8 cellular contexts compared by ENCODE assay signal in genomic region chr2:207239222-207239674, GRCh38.
DNase-seq lines count a peak whose midpoint lies in the region; FAIRE-seq and TF ChIP-seq lines count a peak whose summit lies in the region.

No MANE protein-coding gene starts in this region.

- H3K27me3 ChIP-seq in neutrophil: no peaks in the 10 kb centered on the region

- peak; percentile 93 for DNase-seq in AG20443 (ENCODE audit: low spot score)
- DNase-seq in RCC 7860 (ENCODE audit: low spot score): peak; percentile 99
- peak; percentile 88 for DNase-seq in coronary artery (ENCODE audit: low spot score)
- DNase-seq in NCI-H524 (lab: John Stamatoyannopoulos, UW): no peak
- no peak for DNase-seq in OCI-M2 (lab: John Stamatoyannopoulos, UW; ENCODE audit: unreplicated experiment)
- no peak for DNase-seq in iPS-NIHi7 (ENCODE audit: extremely low spot score)
- no peak for DNase-seq in inferior parietal cortex (ENCODE audit: extremely low spot score)

- no peaks in the 10 kb centered on the region for H3K9me3 ChIP-seq in neutrophil

- TF ChIP-seq CTCF in coronary artery (IDR thresholded peaks at IDR 0.05): no peak
- TF ChIP-seq CTCF in neutrophil (IDR thresholded peaks at IDR 0.05): no peak

- FAIRE-seq in RCC 7860 (lab: Jason Lieb, UNC): peak; percentile 98

- H3K4me3 ChIP-seq in coronary artery (peak overlapping the region; percentile 22), neutrophil (ENCODE audit: low read depth in 1 of 2, low read length in 1 of 2) (peak overlapping the region; percentile 11 to 29)

- H3K4me1 ChIP-seq in neutrophil (ENCODE audit: control insufficient read depth in 1 of 2, insufficient read depth in 1 of 2, low read depth in 1 of 2, low read length in 1 of 2): peaks cover 66 to 72% of the 10 kb centered on the region in 2 experiments

- H3K27ac ChIP-seq in coronary artery (peak overlapping the region; percentile 53 to 84), neutrophil (peak overlapping the region; percentile 82)

- no peaks in the 10 kb centered on the region for H3K36me3 ChIP-seq in neutrophil

Comparison
In these comparisons a context has a peak if more than half of its experiments do, and no peak if none do; other contexts are left out.
1. DNase-seq: peak in AG20443 (single experiment), RCC 7860 (single experiment) and coronary artery (single experiment); none in NCI-H524 (0 of 2), OCI-M2 (single experiment), iPS-NIHi7 (single experiment) and inferior parietal cortex (single experiment).